In the genomic region with DNA sequence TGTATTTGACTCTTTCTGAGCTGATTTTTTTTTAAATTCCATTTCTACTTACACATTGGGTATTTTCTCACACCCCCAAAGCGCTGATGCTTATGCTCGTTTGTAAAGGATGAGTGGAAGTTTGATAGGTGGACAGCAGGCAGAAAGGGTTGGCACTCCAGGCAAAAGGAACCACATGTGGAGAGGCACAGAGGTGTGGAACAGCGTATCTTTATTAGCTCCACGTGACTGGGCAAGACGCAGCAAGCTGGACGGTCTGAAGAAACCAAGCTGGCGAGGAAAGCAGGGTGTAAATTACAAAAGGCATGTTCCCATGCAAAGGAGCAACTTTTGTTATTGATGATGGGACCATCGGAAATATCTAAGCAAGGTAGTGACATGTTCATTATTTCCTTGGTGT, we compare ENCODE assay signal across 24 cellular contexts.
DNase-seq lines count a peak whose midpoint lies in the region; ATAC-seq, FAIRE-seq and TF ChIP-seq lines count a peak whose summit lies in the region.
"Had no signal": no experiment of that assay in that cellular context is flagged by ENCODE, and none has a peak within 500 bp of the region (broad histone marks: within the 10 kb centered on the region; RNA-seq: fewer than 3 reads in every experiment).

No MANE protein-coding gene starts in this region.

- no peak overlapping the region for H3K27ac ChIP-seq in K562 (ENCODE audit: extremely low read depth, low read depth, low read length)
- H3K27ac ChIP-seq in foreskin keratinocyte: no peak overlapping the region
- no peak overlapping the region for H3K27ac ChIP-seq in prostate gland
- no peak overlapping the region for H3K27ac ChIP-seq in left lung
- H3K27ac ChIP-seq: A549, PC-9, SK-N-MC had no signal

- CTCF ChIA-PET in K562 (lab: Yijun Ruan, JAX; ENCODE audit: low intra/inter-chr PET ratio): no interaction called here
- CTCF ChIA-PET in activated CD4-positive, alpha-beta T cell treated with anti-CD3 and anti-CD28 coated beads for 36 hours (lab: Charles Lee): no interaction called here

- intact Hi-C loops in K562 (cut with micrococcal nuclease): no loop called here
- intact Hi-C loops in prostate gland (cut with DNase I): no loop called here
- intact Hi-C loops in activated CD4-positive, alpha-beta T cell treated with anti-CD3 and anti-CD28 coated beads for 36 hours (cut with DNase I, micrococcal nuclease): no loop called here
- intact Hi-C loops in left lung (cut with DNase I): no loop called here

- TF ChIP-seq POLR2A in K562 (conservative IDR thresholded peaks at IDR 0.05): no peak
- TF ChIP-seq POLR2A in prostate gland (IDR thresholded peaks at IDR 0.05): no peak

- H3K27ac Mint-ChIP-seq in activated CD4-positive, alpha-beta T cell treated with anti-CD3 and anti-CD28 coated beads for 36 hours: no peak overlapping the region
- H3K27ac Mint-ChIP-seq: B cell, CD14-positive monocyte had no signal

- DNase-seq in EH (ENCODE audit: low read depth): peak; percentile 28
- no peak for DNase-seq in K562 (ENCODE audit: extremely low read depth in 1 of 4, low spot score in 3 of 4)
- peak; percentile 42 to 55 for DNase-seq in foreskin keratinocyte
- DNase-seq in prostate gland (ENCODE audit: low spot score): peak; percentile 77
- no peak for DNase-seq in activated CD4-positive, alpha-beta T cell treated with anti-CD3 and anti-CD28 coated beads for 36 hours
- DNase-seq in left lung: no peak
- DNase-seq in COLO829 (ENCODE audit: low spot score): no peak
- DNase-seq in MG63: no peak
- DNase-seq: GOT3, NCI-H1417 treated with DMSO at 0.1 percent for 48 hours, NCI-H1930, NCI-H2227 treated with DMSO at 0.1 percent for 48 hours, NCI-H510A, NCI-H748 treated with DMSO at 0.1 percent for 48 hours, PC-9, RPMI8226, SHP77 had no signal

- TF ChIP-seq RAD21 in K562 (CRISPR knock-in tag; conservative IDR thresholded peaks at IDR 0.05 in 1 of 2, IDR thresholded peaks at IDR 0.05 in 1 of 2): no peak

- no peaks in the 10 kb centered on the region for H3K36me3 Mint-ChIP-seq in activated CD4-positive, alpha-beta T cell treated with anti-CD3 and anti-CD28 coated beads for 36 hours (ENCODE audit: low read depth)
- H3K36me3 Mint-ChIP-seq: CD14-positive monocyte had no signal

- H3K4me3 ChIP-seq in K562: no peak overlapping the region
- no peak overlapping the region for H3K4me3 ChIP-seq in prostate gland
- no peak overlapping the region for H3K4me3 ChIP-seq in left lung
- no peak overlapping the region for H3K4me3 ChIP-seq in MG63
- H3K4me3 ChIP-seq: A549, GM12878, PC-9, SK-N-MC had no signal

- H4K20me1 ChIP-seq in K562 (replicated peaks; ENCODE audit: control insufficient read depth, insufficient read depth, low read length): no peaks in the 10 kb centered on the region

- peaks cover 7% of the 10 kb centered on the region for H3K4me1 Mint-ChIP-seq in activated CD4-positive, alpha-beta T cell treated with anti-CD3 and anti-CD28 coated beads for 36 hours
- H3K4me1 Mint-ChIP-seq: B cell, CD14-positive monocyte had no signal

- H3K79me2 ChIP-seq in K562 (ENCODE audit: control insufficient read depth, insufficient read depth, low read length): no peaks in the 10 kb centered on the region

- no TSS peak for BruUV-seq in K562 (replicated peaks; lab: Mats Ljungman, UMichigan)

- TF ChIP-seq CTCF in K562 (IDR thresholded peaks at IDR 0.05 in 2 of 3, conservative IDR thresholded peaks at IDR 0.05 in 1 of 3; ENCODE audit: insufficient read depth in 2 of 3, low read depth in 1 of 3, low read length in 3 of 3) (no peak), foreskin keratinocyte (conservative IDR thresholded peaks at IDR 0.05) (no peak), prostate gland (IDR thresholded peaks at IDR 0.05) (no peak), left lung (IDR thresholded peaks at IDR 0.05) (no peak)

- no peaks in the 10 kb centered on the region for H3K9me3 Mint-ChIP-seq in activated CD4-positive, alpha-beta T cell treated with anti-CD3 and anti-CD28 coated beads for 36 hours (ENCODE audit: low read depth)

- no peaks in the 10 kb centered on the region for H3K4me1 ChIP-seq in K562 (replicated peaks in 1 of 2; ENCODE audit: control insufficient read depth in 2 of 2, insufficient read depth in 2 of 2, low read length in 2 of 2)
- peaks cover 4% of the 10 kb centered on the region for H3K4me1 ChIP-seq in foreskin keratinocyte
- no peaks in the 10 kb centered on the region for H3K4me1 ChIP-seq in prostate gland (replicated peaks)
- H3K4me1 ChIP-seq in left lung: no peaks in the 10 kb centered on the region

- FAIRE-seq in K562 (lab: Jason Lieb, UNC): no peak
- FAIRE-seq: A549, GM12878, HTR-8/SVneo had no signal

- ATAC-seq in K562 (no peak), foreskin keratinocyte (peak; percentile 59), left lung (no peak)
- no peak for ATAC-seq in activated CD4-positive, alpha-beta T cell treated with anti-CD3 and anti-CD28 coated beads for 36 hours
- ATAC-seq: A549, GM12878, HCT116 had no signal

- H2AFZ ChIP-seq in K562 (ENCODE audit: low read depth, low read length): no peak overlapping the region
- H2AFZ ChIP-seq: PC-9 had no signal

- H3K9me3 ChIP-seq in K562 (replicated peaks; ENCODE audit: control insufficient read depth, insufficient read depth, low read depth, low read length) (no peaks in the 10 kb centered on the region), prostate gland (no peaks in the 10 kb centered on the region), left lung (no peaks in the 10 kb centered on the region), MG63 (no peaks in the 10 kb centered on the region)
- H3K9me3 ChIP-seq: A549 had no signal

- no peaks in the 10 kb centered on the region for H3K27me3 Mint-ChIP-seq in activated CD4-positive, alpha-beta T cell treated with anti-CD3 and anti-CD28 coated beads for 36 hours

- no peak overlapping the region for H3K4me2 ChIP-seq in K562 (ENCODE audit: insufficient read depth, low read length)
- H3K4me2 ChIP-seq: A549, PC-9 had no signal

- H3K4me3 Mint-ChIP-seq in activated CD4-positive, alpha-beta T cell treated with anti-CD3 and anti-CD28 coated beads for 36 hours: no peak overlapping the region
- H3K4me3 Mint-ChIP-seq: B cell, CD14-positive monocyte had no signal

- H3K36me3 ChIP-seq in K562 (ENCODE audit: control insufficient read depth, insufficient read depth, low read length) (no peaks in the 10 kb centered on the region; the same call in 2 of the 3 replicates), prostate gland (no peaks in the 10 kb centered on the region), left lung (no peaks in the 10 kb centered on the region), MG63 (no peaks in the 10 kb centered on the region)

- no peaks in the 10 kb centered on the region for H3K9me1 ChIP-seq in K562 (ENCODE audit: control insufficient read depth, insufficient read depth, low read length)

- POLR2A ChIA-PET in K562 (lab: Yijun Ruan, JAX): interaction anchor here (0.6 to 1.1 kb wide), 2 partner anchors 10 to 36 kb away, joined by 3 read pairs; no protein-coding TSS in a partner anchor
- POLR2A ChIA-PET in activated CD4-positive, alpha-beta T cell treated with anti-CD3 and anti-CD28 coated beads for 36 hours (lab: Charles Lee): no interaction called here

- 1% methylated on average over 8 of the region's 8 CpGs for WGBS in K562 (ENCODE audit: insufficient coverage, low coverage, missing lambda C conversion rate)
- WGBS in prostate gland: 24% methylated on average over 8 of the region's 8 CpGs

- TF ChIP-seq EP300 in K562 (IDR thresholded peaks at IDR 0.05; ENCODE audit: low read length): no peak

- in situ Hi-C loops in K562 (cut with MboI): no loop called here

- no peak overlapping the region for H3K9ac ChIP-seq in K562 (ENCODE audit: insufficient read depth in 1 of 2, low read depth in 2 of 2, low read length in 2 of 2)

- H3K27me3 ChIP-seq in K562 (ENCODE audit: control insufficient read depth in 2 of 2, insufficient read depth in 2 of 2, low read length in 2 of 2) (peaks cover 14 to 27% of the 10 kb centered on the region in 2 experiments), foreskin keratinocyte (peaks cover 14% of the 10 kb centered on the region), prostate gland (replicated peaks; ENCODE audit: insufficient read depth) (no peaks in the 10 kb centered on the region), left lung (no peaks in the 10 kb centered on the region), MG63 (no peaks in the 10 kb centered on the region)

TF ChIP-seq in K562, 482 proteins besides CTCF, POLR2A, EP300 and RAD21 (continues in another document):
- TF ChIP-seq DACH1 (IDR thresholded peaks at IDR 0.05; ENCODE audit: partially characterized antibody): no peak
- TF ChIP-seq, protein P1, sequence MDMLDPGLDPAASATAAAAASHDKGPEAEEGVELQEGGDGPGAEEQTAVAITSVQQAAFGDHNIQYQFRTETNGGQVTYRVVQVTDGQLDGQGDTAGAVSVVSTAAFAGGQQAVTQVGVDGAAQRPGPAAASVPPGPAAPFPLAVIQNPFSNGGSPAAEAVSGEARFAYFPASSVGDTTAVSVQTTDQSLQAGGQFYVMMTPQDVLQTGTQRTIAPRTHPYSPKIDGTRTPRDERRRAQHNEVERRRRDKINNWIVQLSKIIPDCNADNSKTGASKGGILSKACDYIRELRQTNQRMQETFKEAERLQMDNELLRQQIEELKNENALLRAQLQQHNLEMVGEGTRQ (CRISPR knock-in tag; IDR thresholded peaks at IDR 0.05): peak; percentile 9; the same call in 1 of the 2 replicates
- TF ChIP-seq, protein P2, sequence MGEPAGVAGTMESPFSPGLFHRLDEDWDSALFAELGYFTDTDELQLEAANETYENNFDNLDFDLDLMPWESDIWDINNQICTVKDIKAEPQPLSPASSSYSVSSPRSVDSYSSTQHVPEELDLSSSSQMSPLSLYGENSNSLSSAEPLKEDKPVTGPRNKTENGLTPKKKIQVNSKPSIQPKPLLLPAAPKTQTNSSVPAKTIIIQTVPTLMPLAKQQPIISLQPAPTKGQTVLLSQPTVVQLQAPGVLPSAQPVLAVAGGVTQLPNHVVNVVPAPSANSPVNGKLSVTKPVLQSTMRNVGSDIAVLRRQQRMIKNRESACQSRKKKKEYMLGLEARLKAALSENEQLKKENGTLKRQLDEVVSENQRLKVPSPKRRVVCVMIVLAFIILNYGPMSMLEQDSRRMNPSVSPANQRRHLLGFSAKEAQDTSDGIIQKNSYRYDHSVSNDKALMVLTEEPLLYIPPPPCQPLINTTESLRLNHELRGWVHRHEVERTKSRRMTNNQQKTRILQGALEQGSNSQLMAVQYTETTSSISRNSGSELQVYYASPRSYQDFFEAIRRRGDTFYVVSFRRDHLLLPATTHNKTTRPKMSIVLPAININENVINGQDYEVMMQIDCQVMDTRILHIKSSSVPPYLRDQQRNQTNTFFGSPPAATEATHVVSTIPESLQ (CRISPR knock-in tag; IDR thresholded peaks at IDR 0.05): no peak

Comparison
In these comparisons a context has a peak if more than half of its experiments do, and no peak if none do; other contexts are left out.
1. DNase-seq: peak in EH (single experiment), foreskin keratinocyte (2 of 2) and prostate gland (single experiment); none in K562 (0 of 4), activated CD4-positive, alpha-beta T cell treated with anti-CD3 and anti-CD28 coated beads for 36 hours (single experiment), left lung (0 of 2), COLO829 (single experiment) and MG63 (single experiment).